In genomic region chr10:71773221-71773971, GRCh38 we compare ENCODE assay signal across 8 cellular contexts. TPM values are rescaled to one million over a fixed set of nuclear protein-coding genes. Genes with fewer than 3 reads are reported as not detected.
DNase-seq lines count a peak whose midpoint lies in the region; ATAC-seq and TF ChIP-seq lines count a peak whose summit lies in the region.

TSS of gene VSIR (minus strand) at chr10:71773520. CDS start at chr10:71773439, 81 bp downstream.

- H3K4me1 ChIP-seq in cardiac muscle cell (ENCODE audit: low read depth) = no peaks in the 10 kb centered on the region

- H3K9me2 ChIP-seq in SU-DHL-6 (replicated peaks; ENCODE audit: insufficient read depth, low read length) = no peaks in the 10 kb centered on the region

- no peaks in the 10 kb centered on the region for H4K20me1 ChIP-seq in SU-DHL-6 (ENCODE audit: low read depth, low read length)

- intact Hi-C loops in posterior cingulate gyrus (cut with DNase I) = no loop called here

- peak within 1 kb of the TSS; percentile 87 for H3K4me3 Mint-ChIP-seq in activated naive CD8-positive, alpha-beta T cell treated with anti-CD3 and anti-CD28 coated beads, Interleukin-2, amount 50 U/mL, for 24 hours
- peak within 1 kb of the TSS; percentile 93 for H3K4me3 Mint-ChIP-seq in type B pancreatic cell

- H3K36me3 Mint-ChIP-seq in activated naive CD8-positive, alpha-beta T cell treated with anti-CD3 and anti-CD28 coated beads, Interleukin-2, amount 50 U/mL, for 24 hours (ENCODE audit: low read depth) = peaks cover 24% of the 10 kb centered on the region
- H3K36me3 Mint-ChIP-seq in type B pancreatic cell = no peaks in the 10 kb centered on the region

- H2AFZ ChIP-seq in SU-DHL-6 (ENCODE audit: low read depth, low read length, severe bottlenecking) = no peak within 1 kb of the TSS

- TF ChIP-seq CTCF in SU-DHL-6 (IDR thresholded peaks at IDR 0.05; ENCODE audit: insufficient read depth, low read length, poor library complexity, severe bottlenecking) = peak; percentile 20
- peak; percentile 76 for TF ChIP-seq CTCF in cardiac muscle cell (IDR thresholded peaks at IDR 0.05; ENCODE audit: low read depth, low read length)
- TF ChIP-seq CTCF in type B pancreatic cell (conservative IDR thresholded peaks at IDR 0.05) = peak; percentile 90

- H3K27me3 Mint-ChIP-seq in activated naive CD8-positive, alpha-beta T cell treated with anti-CD3 and anti-CD28 coated beads, Interleukin-2, amount 50 U/mL, for 24 hours = no peaks in the 10 kb centered on the region
- H3K27me3 Mint-ChIP-seq in type B pancreatic cell = peaks cover 12% of the 10 kb centered on the region

- peaks cover 75% of the 10 kb centered on the region for H3K4me1 Mint-ChIP-seq in activated naive CD8-positive, alpha-beta T cell treated with anti-CD3 and anti-CD28 coated beads, Interleukin-2, amount 50 U/mL, for 24 hours
- H3K4me1 Mint-ChIP-seq in type B pancreatic cell (ENCODE audit: unreplicated experiment) = peaks cover 10% of the 10 kb centered on the region

- no peak within 1 kb of the TSS for H3K4me2 ChIP-seq in SU-DHL-6 (ENCODE audit: low read depth, low read length, poor library complexity, severe bottlenecking)

- H3K9me3 Mint-ChIP-seq in activated naive CD8-positive, alpha-beta T cell treated with anti-CD3 and anti-CD28 coated beads, Interleukin-2, amount 50 U/mL, for 24 hours = peaks cover 4% of the 10 kb centered on the region
- H3K9me3 Mint-ChIP-seq in type B pancreatic cell = peaks cover 4% of the 10 kb centered on the region

- in situ Hi-C loops in KBM-7 (cut with MboI; ENCODE audit: low pct_unique_long_range_greater_than_20kb, low sequenced_read_pairs) = no loop called here

- H3F3A ChIP-seq in SU-DHL-6 (ENCODE audit: insufficient read depth) = no peaks in the 10 kb centered on the region

- peak; percentile 70 for ATAC-seq in GM21515 (IDR thresholded peaks at IDR 0.05; ENCODE audit: unreplicated experiment)
- peak; percentile 55 for ATAC-seq in activated naive CD8-positive, alpha-beta T cell treated with anti-CD3 and anti-CD28 coated beads, Interleukin-2, amount 50 U/mL, for 24 hours

- no peaks in the 10 kb centered on the region for H3K27me3 ChIP-seq in SU-DHL-6 (ENCODE audit: low read length)
- H3K27me3 ChIP-seq in cardiac muscle cell = peaks cover 20% of the 10 kb centered on the region

- H3K4me3 ChIP-seq in SU-DHL-6 (ENCODE audit: insufficient read depth, low read length, poor library complexity, severe bottlenecking) (no peak within 1 kb of the TSS), cardiac muscle cell (peak within 1 kb of the TSS; percentile 34)

- DNase-seq in D341Med (ENCODE audit: low spot score) (peak; percentile 93), KBM-7 (peak; percentile 93), cardiac muscle cell (ENCODE audit: low read depth in 1 of 2, low spot score in 1 of 2) (peak; percentile 88 to 91), posterior cingulate gyrus (peak; percentile 38 to 97 (median 80)), type B pancreatic cell (ENCODE audit: extremely low spot score, unreplicated experiment) (peak; percentile 94)
- DNase-seq in activated naive CD8-positive, alpha-beta T cell treated with anti-CD3 and anti-CD28 coated beads, Interleukin-2, amount 50 U/mL, for 24 hours = peak; percentile 97

- H3K9ac ChIP-seq in SU-DHL-6 (ENCODE audit: low read length) = no peak within 1 kb of the TSS

- H3K27ac Mint-ChIP-seq in activated naive CD8-positive, alpha-beta T cell treated with anti-CD3 and anti-CD28 coated beads, Interleukin-2, amount 50 U/mL, for 24 hours = peak within 1 kb of the TSS; percentile 95
- H3K27ac Mint-ChIP-seq in type B pancreatic cell = peak within 1 kb of the TSS; percentile 99

- H3K9me3 ChIP-seq in SU-DHL-6 (ENCODE audit: insufficient read depth, low read length) = no peaks in the 10 kb centered on the region
- no peaks in the 10 kb centered on the region for H3K9me3 ChIP-seq in cardiac muscle cell (ENCODE audit: low read depth)

- no peaks in the 10 kb centered on the region for H3K79me2 ChIP-seq in SU-DHL-6 (ENCODE audit: insufficient read depth, low read length)

- H3K36me3 ChIP-seq in SU-DHL-6 (ENCODE audit: low read length) (no peaks in the 10 kb centered on the region), cardiac muscle cell (no peaks in the 10 kb centered on the region)

- H3K27ac ChIP-seq in SU-DHL-6 (ENCODE audit: low read depth, low read length) (no peak within 1 kb of the TSS), cardiac muscle cell (no peak within 1 kb of the TSS)

RNA-seq across cellular contexts. Expression of gene VSIR, which starts in this region (rescaled TPM):
- 1.3 and 1.7 TPM in 2 replicates for total RNA-seq in cardiac muscle cell
- polyA plus RNA-seq in cardiac muscle cell = 1.5 and 1.8 TPM in 2 replicates
- 47.0 and 82.1 TPM in 2 replicates for total RNA-seq in type B pancreatic cell (ENCODE audit: low replicate concordance)

Comparison
In these comparisons a context has a peak if more than half of its experiments do, and no peak if none do; other contexts are left out.
1. RNA of gene VSIR (total RNA-seq): 47.0 to 82.1 TPM in type B pancreatic cell; 1.3 to 1.7 TPM in cardiac muscle cell; every median in the first group is over 10 times any median in the second.
2. CTCF ChIP-seq: peak in every context shown above with its lines; median percentile 90 in type B pancreatic cell; 76 in cardiac muscle cell; 20 in SU-DHL-6.
3. Peak in every context shown above with its lines, with median percentiles within 50 percentile points of each other: DNase-seq.